Comparison of ENCODE assay signal across 1 cellular context in the genomic region with DNA sequence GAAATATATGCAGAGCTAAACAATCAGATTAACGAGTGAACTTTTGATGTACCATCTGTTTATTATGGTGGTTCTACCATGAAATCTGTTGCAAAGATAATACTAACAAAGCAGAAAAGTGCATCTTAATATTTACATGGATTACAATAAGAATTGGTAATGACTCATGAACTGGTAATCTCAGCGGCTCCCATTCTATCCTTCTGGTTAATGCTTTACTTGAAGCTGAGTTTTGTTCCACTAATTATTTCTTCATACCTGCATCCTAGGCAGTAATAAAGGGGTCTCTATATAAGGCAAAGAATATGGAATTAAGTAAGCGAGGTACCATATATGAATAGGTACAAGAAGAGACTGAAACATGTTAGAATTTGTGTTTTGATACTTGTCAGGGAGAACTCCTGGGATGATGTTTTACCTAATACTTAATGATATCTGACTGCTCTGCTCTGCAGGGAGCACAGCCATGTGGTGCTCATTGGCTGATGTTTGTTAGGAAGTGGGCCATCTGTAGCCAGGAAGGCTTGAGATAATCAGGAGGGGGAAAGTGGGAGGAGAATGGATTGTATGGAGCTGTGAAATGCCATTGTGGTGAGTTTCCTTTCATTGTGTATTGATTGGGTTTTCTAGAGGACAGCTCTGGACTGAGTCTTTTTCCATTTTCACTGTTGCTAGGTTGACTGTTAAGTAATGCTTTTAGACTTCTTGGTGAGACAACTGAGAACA.
TF ChIP-seq lines count a peak whose summit lies in the region.

No MANE protein-coding gene starts in this region.

TF ChIP-seq in H1, 55 proteins besides CTCF, POLR2A, EP300 and RAD21 (continued from another document):
- TF ChIP-seq RFX5 (IDR thresholded peaks at IDR 0.05; ENCODE audit: borderline replicate concordance, low read depth, low read length), result peak; percentile 56; the same call in 1 of the 2 replicates
